ENCODE assay signal across 8 cellular contexts in the genomic region with DNA sequence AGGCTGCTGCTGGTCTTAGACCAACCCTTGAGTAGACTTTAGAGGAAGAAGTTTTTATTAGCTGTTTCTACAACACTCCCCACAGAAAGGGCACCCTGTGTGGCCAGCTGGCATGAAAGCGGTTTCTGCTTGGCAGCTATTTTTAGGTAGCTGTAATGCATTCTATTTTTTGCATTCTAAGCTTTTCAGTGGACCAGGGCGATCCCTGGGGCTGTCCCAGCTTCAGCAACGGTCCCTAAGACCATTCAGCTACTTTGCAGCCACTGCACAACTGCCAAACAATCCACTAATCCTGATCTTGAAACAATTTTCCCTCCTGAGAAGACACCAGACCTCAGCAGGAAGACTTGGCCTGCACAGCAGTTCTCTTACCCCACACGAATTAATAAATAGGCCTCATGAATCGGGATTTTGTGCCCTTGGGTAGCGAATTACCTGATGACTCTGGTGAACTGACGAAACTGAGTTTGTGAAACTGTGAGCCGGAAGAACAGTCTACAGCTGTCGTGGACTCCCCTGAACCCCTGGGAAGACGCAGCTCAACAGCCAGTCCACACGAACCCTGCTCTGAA. TPM values are rescaled to one million over a fixed set of nuclear protein-coding genes. Genes with fewer than 3 reads are reported as not detected.
A peak's percentile ranks its signal among the peaks of the same experiment; 100 is the strongest.
DNase-seq lines count a peak whose midpoint lies in the region; ATAC-seq and TF ChIP-seq lines count a peak whose summit lies in the region.

No MANE protein-coding gene starts in this region.

- DNase-seq in GM12864 (ENCODE audit: low read depth) (no peak), LHCN-M2 (ENCODE audit: low read depth) (peak; percentile 32), germinal center (ENCODE audit: low spot score) (peak; percentile 41), tibial nerve (ENCODE audit: low spot score in 2 of 2) (peak in 1 of 2 donors; percentile 18), kidney tubule cell (ENCODE audit: low spot score) (no peak), RWPE1 (ENCODE audit: low spot score) (no peak), T-helper 17 cell (no peak)

- H3K4me1 ChIP-seq in tibial nerve, result no peaks in the 10 kb centered on the region

- no peaks in the 10 kb centered on the region for H3K27me3 Mint-ChIP-seq in T-helper 17 cell

- no peak overlapping the region for H3K27ac Mint-ChIP-seq in T-helper 17 cell

- no peaks in the 10 kb centered on the region for H3K36me3 Mint-ChIP-seq in T-helper 17 cell (ENCODE audit: low read depth)

- H3K36me3 ChIP-seq in tibial nerve, result no peaks in the 10 kb centered on the region

- no peak for TF ChIP-seq CTCF in GM12864 (IDR thresholded peaks at IDR 0.05; ENCODE audit: low read depth, low read length, missing control alignments)
- TF ChIP-seq CTCF in tibial nerve (IDR thresholded peaks at IDR 0.05), result no peak
- TF ChIP-seq CTCF in RWPE1 (conservative IDR thresholded peaks at IDR 0.05; ENCODE audit: low read depth), result no peak

- H3K9me3 ChIP-seq in tibial nerve, result no peaks in the 10 kb centered on the region
- H3K9me3 ChIP-seq in T-helper 17 cell (ENCODE audit: control insufficient read depth, low read length, poor library complexity, severe bottlenecking), result no peaks in the 10 kb centered on the region

- POLR2A ChIA-PET in RWPE1 (lab: Yijun Ruan, JAX; ENCODE audit: low non-redundant PET), result no interaction called here

- ATAC-seq in GM21619 (IDR thresholded peaks at IDR 0.05; ENCODE audit: unreplicated experiment) (peak; percentile 81), T-helper 17 cell (no peak)

- no peaks in the 10 kb centered on the region for H3K27me3 ChIP-seq in tibial nerve

- TF ChIP-seq POLR2A in tibial nerve (IDR thresholded peaks at IDR 0.05), result no peak

- TF ChIP-seq EP300 in tibial nerve (IDR thresholded peaks at IDR 0.05), result peak; percentile 25 to 64

- peak overlapping the region; percentile 36 for H3K4me3 ChIP-seq in GM12864 (ENCODE audit: low read depth, low read length)
- no peak overlapping the region for H3K4me3 ChIP-seq in tibial nerve

- 49 to 55% methylated on average over 11 of the region's 11 CpGs for WGBS in tibial nerve, 2 donors

- CTCF ChIA-PET in RWPE1 (lab: Yijun Ruan, JAX), result interaction anchor here (0.6 kb wide), 1 partner anchor 563 kb away, joined by 4 read pairs; no protein-coding TSS in a partner anchor

- H3K4me1 Mint-ChIP-seq in T-helper 17 cell, result peaks cover 4% of the 10 kb centered on the region

- no peak overlapping the region for H3K4me3 Mint-ChIP-seq in T-helper 17 cell

- H3K27ac ChIP-seq in tibial nerve, result peak overlapping the region in 2 of 4 donors; percentile 34 to 53
- H3K27ac ChIP-seq in RWPE1, result no peak overlapping the region

RNA-seq across cellular contexts. Expression of a gene that starts 14.6 kb away (rescaled TPM):
- total RNA-seq in LHCN-M2 (2014; rRNA removed), result 169 and 187 TPM in 2 replicates
- polyA plus RNA-seq in LHCN-M2 (2012), result 37.2 TPM
- total RNA-seq in tibial nerve, result 10 to 100 TPM; 36.7 to 86.7 (median 43.5) TPM
- total RNA-seq in T-helper 17 cell, result 100 to 1,000 TPM; 218 to 221 TPM

Comparison
In these comparisons a context has a peak if more than half of its experiments do, and no peak if none do; other contexts are left out.
1. DNase-seq: peak in LHCN-M2 (single experiment) and germinal center (single experiment); none in GM12864 (single experiment), kidney tubule cell (single experiment), RWPE1 (single experiment) and T-helper 17 cell (0 of 3).